Comparison of ENCODE assay signal across 8 cellular contexts in genomic region chr3:5197470-5198312, GRCh38. TPM values are rescaled to one million over a fixed set of nuclear protein-coding genes. Genes with fewer than 3 reads are reported as not detected.
A peak's percentile ranks its signal among the peaks of the same experiment; 100 is the strongest.
DNase-seq lines count a peak whose midpoint lies in the region; TF ChIP-seq lines count a peak whose summit lies in the region.

No MANE protein-coding gene starts in this region.

- H3K79me2 ChIP-seq in GM23248 (ENCODE audit: insufficient read depth), result peaks cover 83% of the 10 kb centered on the region

- no peaks in the 10 kb centered on the region for H3K27me3 Mint-ChIP-seq in activated naive CD8-positive, alpha-beta T cell

- H2AFZ ChIP-seq in GM23248, result no peak overlapping the region; the same call in 1 of the 2 replicates

- H3K9me3 Mint-ChIP-seq in activated naive CD8-positive, alpha-beta T cell (ENCODE audit: low read depth), result no peaks in the 10 kb centered on the region

- no peaks in the 10 kb centered on the region for H3K9me2 ChIP-seq in GM23248 (ENCODE audit: insufficient read depth)

- H3K27me3 ChIP-seq in GM23248 (replicated peaks; ENCODE audit: insufficient read depth) (no peaks in the 10 kb centered on the region), H7 (ENCODE audit: control insufficient read depth, insufficient read depth, low read length) (no peaks in the 10 kb centered on the region)

- H3K4me3 Mint-ChIP-seq in activated naive CD8-positive, alpha-beta T cell, result peak overlapping the region; percentile 82

- H3K36me3 ChIP-seq in GM23248 (ENCODE audit: low read depth) (peaks cover 15% of the 10 kb centered on the region; the same call in 1 of the 2 replicates), KOPT-K1 (ENCODE audit: insufficient read depth, low read length) (peaks cover 71% of the 10 kb centered on the region), mesodermal cell (ENCODE audit: control insufficient read depth, insufficient read depth, low read length) (peaks cover 49% of the 10 kb centered on the region), H7 (replicated peaks; ENCODE audit: control insufficient read depth, insufficient read depth, low read length) (peaks cover 4% of the 10 kb centered on the region)

- peaks cover 81% of the 10 kb centered on the region for H3K4me1 Mint-ChIP-seq in activated naive CD8-positive, alpha-beta T cell (ENCODE audit: low read depth)

- peak overlapping the region; percentile 70 for H3K9ac ChIP-seq in GM23248

- H4K20me1 ChIP-seq in GM23248 (ENCODE audit: insufficient read depth), result no peaks in the 10 kb centered on the region

- in situ Hi-C loops in GM13977 (cut with MboI; ENCODE audit: low pct_unique_long_range_greater_than_20kb, low sequenced_read_pairs, unreplicated experiment) (loop anchor here (10.0 kb wide), 1 partner anchor 63 kb away; no protein-coding TSS in a partner anchor), GM23248 (cut with MboI) (no loop called here)

- peak overlapping the region; percentile 89 for H3K27ac ChIP-seq in GM23248
- H3K27ac ChIP-seq in KOPT-K1 (ENCODE audit: low read depth, low read length, poor library complexity, severe bottlenecking), result peak overlapping the region; percentile 85
- peak overlapping the region; percentile 88 for H3K27ac ChIP-seq in mesodermal cell (ENCODE audit: low read depth, low read length, severe bottlenecking)

- H3K4me2 ChIP-seq in GM23248 (ENCODE audit: unreplicated experiment), result peak overlapping the region; percentile 60

- DNase-seq in GM13977 (ENCODE audit: low spot score) (peak; percentile 62), GM23248 (peak; percentile 58), H7 (no peak), SK-N-DZ (ENCODE audit: low spot score) (no peak), NCI-H524 (lab: John Stamatoyannopoulos, UW) (no peak)

- peaks cover 64% of the 10 kb centered on the region for H3F3A ChIP-seq in GM23248 (ENCODE audit: insufficient read depth)

- H3K27ac Mint-ChIP-seq in activated naive CD8-positive, alpha-beta T cell, result peak overlapping the region; percentile 93

- H3K9me3 ChIP-seq in GM23248 (ENCODE audit: low read depth) (no peaks in the 10 kb centered on the region), KOPT-K1 (ENCODE audit: insufficient read depth, low read length, poor library complexity, severe bottlenecking) (no peaks in the 10 kb centered on the region), mesodermal cell (ENCODE audit: control insufficient read depth, low read length) (no peaks in the 10 kb centered on the region)

- 83 to 87% methylated on average over 8 of the region's 8 CpGs for WGBS in GM23248 (ENCODE audit: low coverage in 1 of 2, low lambda C conversion rate in 2 of 2, missing lambda C conversion rate in 2 of 2), 2 experiments
- WGBS in mesodermal cell (ENCODE audit: insufficient coverage in 2 of 2), 2 experiments, result 94 to 99% methylated on average over 5 of the region's 8 CpGs

- peaks cover 43% of the 10 kb centered on the region for H3K36me3 Mint-ChIP-seq in activated naive CD8-positive, alpha-beta T cell

- TF ChIP-seq CTCF in GM13977 (IDR thresholded peaks at IDR 0.05; ENCODE audit: extremely low read depth, insufficient read depth, missing control alignments), result no peak

- H3K4me1 ChIP-seq in GM23248 (ENCODE audit: insufficient read depth) (peaks cover 65% of the 10 kb centered on the region), mesodermal cell (ENCODE audit: control insufficient read depth, insufficient read depth, low read length, poor library complexity, severe bottlenecking) (peaks cover 47% of the 10 kb centered on the region)

- H3K4me3 ChIP-seq in GM23248 (peak overlapping the region; percentile 11; the same call in 1 of the 2 replicates), mesodermal cell (ENCODE audit: extremely low read depth, insufficient read depth, low read length, poor library complexity, severe bottlenecking) (no peak overlapping the region), H7 (ENCODE audit: insufficient read depth, low read depth, low read length) (no peak overlapping the region)

RNA-seq across cellular contexts. Expression of gene EDEM1, which starts 10.2 kb away (rescaled TPM):
- total RNA-seq in GM23248 (2014; rRNA removed; shearing (Covaris generic)), result 24.3 and 29.2 TPM in 2 replicates
- 16.6 and 17.3 TPM in 2 replicates for polyA plus RNA-seq in GM23248 (2016; fragmentation: Nextera tagmentation; extraction: Ambion mirVana)
- polyA plus RNA-seq in mesodermal cell (2013, experiment 1 of 2), result 16.3 TPM
- polyA plus RNA-seq in mesodermal cell (2013, experiment 2 of 2), result 16.2 TPM
- total RNA-seq in H7 (2014; rRNA removed; shearing (Covaris generic)), result 12.6 and 13.2 TPM in 2 replicates
- 7.0 and 9.4 TPM in 2 replicates for polyA plus RNA-seq in SK-N-DZ (2014; cell fraction: cytosol; rRNA removed)
- polyA plus RNA-seq in SK-N-DZ (2014; cell fraction: nucleus; rRNA removed), result 10.1 and 24.4 TPM in 2 replicates

Comparison
In these comparisons a context has a peak if more than half of its experiments do, and no peak if none do; other contexts are left out.
1. DNase-seq: peak in GM13977 (single experiment) and GM23248 (single experiment); none in H7 (single experiment), SK-N-DZ (single experiment) and NCI-H524 (0 of 2).
2. Peak in every context shown above with its lines, with median percentiles within 50 percentile points of each other: H3K27ac ChIP-seq.